Comparison of ENCODE assay signal across 19 cellular contexts in the genomic region with DNA sequence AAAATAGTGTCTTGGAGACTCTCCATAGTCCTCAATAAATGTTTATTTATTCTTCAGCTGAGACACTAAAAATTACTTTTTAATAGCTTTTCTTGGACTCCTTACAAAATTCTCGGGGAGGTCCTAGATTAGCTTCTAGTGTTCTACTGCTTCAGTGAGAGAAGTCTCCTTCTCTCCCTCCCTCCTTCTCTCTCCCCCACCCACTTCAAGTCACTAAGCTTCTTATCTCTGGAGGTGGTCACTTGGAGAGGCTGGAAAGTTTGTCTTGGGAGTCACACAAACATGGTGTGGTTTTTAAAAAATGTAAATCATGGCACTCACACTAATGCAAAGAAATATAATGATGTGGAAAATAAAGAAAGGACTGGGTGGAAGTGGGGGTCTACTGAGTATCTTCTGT.
"Had no signal": no experiment of that assay in that cellular context is flagged by ENCODE, and none has a peak within 500 bp of the region (broad histone marks: within the 10 kb centered on the region; RNA-seq: fewer than 3 reads in every experiment).

No MANE protein-coding gene starts in this region.

- H3K4me3 ChIP-seq: breast epithelium, ovary, thyroid gland had no signal

- H3K9me3 ChIP-seq: breast epithelium, ovary, SK-N-SH, thyroid gland had no signal

- H3K27ac ChIP-seq: breast epithelium, epithelial cell of prostate, ovary, thyroid gland had no signal

- FAIRE-seq: kidney, urothelium cell line had no signal

- DNase-seq: activated B cell treated with CpG ODN at 0.5 μM for 24 hours; activated CD4-positive, alpha-beta T cell treated with anti-CD3 and anti-CD28 coated beads, Interleukin-2, amount 10 ng/mL, durations not matched to agents 24 days and 14 days; activated CD8-positive, alpha-beta memory T cell treated with anti-CD3 and anti-CD28 coated beads, Interleukin-2, amount 50 U/mL, for 48 hours; activated gamma-delta T cell treated with Interleukin-2 at 50 U/mL for 16 hours; amygdala; dermis blood vessel endothelial cell; effector memory CD8-positive, alpha-beta T cell; hypothalamus; kidney; left ventricle myocardium superior; ovary; SK-N-SH; stimulated activated CD4-positive, alpha-beta T cell treated with anti-CD3 and anti-CD28 coated beads, Interleukin-2, amount 100 ng/mL, for 48 hours; T-helper 1 cell; T1000; thyroid gland had no signal

- H3K4me1 ChIP-seq: breast epithelium had no signal

- H3K27me3 ChIP-seq: breast epithelium, ovary, thyroid gland had no signal

- H3K36me3 ChIP-seq: breast epithelium, ovary, thyroid gland had no signal
